In the genomic region with DNA sequence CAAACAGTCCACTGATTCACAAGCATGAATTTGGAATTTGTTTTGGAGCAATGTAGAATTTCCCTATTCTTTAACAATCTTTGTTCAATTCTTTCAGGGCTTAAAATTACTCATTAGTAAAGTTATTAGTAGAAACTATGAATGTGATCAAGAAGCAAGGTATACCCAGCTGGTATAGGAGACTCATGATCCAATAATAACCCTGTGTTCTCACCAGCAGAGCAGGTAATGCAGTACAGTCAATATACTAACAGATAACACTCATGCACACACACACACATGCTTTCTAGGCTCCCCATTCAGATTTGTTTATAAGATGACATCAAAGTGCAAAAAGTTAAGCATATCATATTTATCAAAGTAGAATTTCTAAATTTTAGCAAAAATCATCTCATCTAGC, we compare ENCODE assay signal across 16 cellular contexts.
DNase-seq lines count a peak whose midpoint lies in the region; TF ChIP-seq lines count a peak whose summit lies in the region.
"Had no signal": no experiment of that assay in that cellular context is flagged by ENCODE, and none has a peak within 500 bp of the region (broad histone marks: within the 10 kb centered on the region; RNA-seq: fewer than 3 reads in every experiment).

No MANE protein-coding gene starts in this region.

- DNase-seq in mammary epithelial cell, result peak; percentile 35
- no peak for DNase-seq in breast epithelium (ENCODE audit: low spot score in 2 of 2)
- DNase-seq in RPMI8226, result peak; percentile 19
- DNase-seq in epithelial cell of esophagus (ENCODE audit: low read depth), result peak; percentile 45
- DNase-seq in mesothelial cell of epicardium (ENCODE audit: low spot score in 2 of 2, unreplicated experiment in 2 of 2), result no peak
- DNase-seq in caudate nucleus (lab: John Stamatoyannopoulos, UW), result no peak
- no peak for DNase-seq in NCI-H345 (lab: John Stamatoyannopoulos, UW)
- no peak for DNase-seq in NCI-H2227 (lab: John Stamatoyannopoulos, UW; ENCODE audit: unreplicated experiment)
- DNase-seq: AML-193; Caco-2; CD8-positive, alpha-beta memory T cell; DND-41; GDM1; GM23248 had no signal

- no peak overlapping the region for H3K9ac ChIP-seq in mammary epithelial cell (ENCODE audit: insufficient read depth, low read length)
- H3K9ac ChIP-seq: BLaER1, GM23248 had no signal

- H3K36me3 ChIP-seq in mammary epithelial cell (ENCODE audit: insufficient read depth, low read length), result no peaks in the 10 kb centered on the region
- H3K36me3 ChIP-seq in breast epithelium, result no peaks in the 10 kb centered on the region
- H3K36me3 ChIP-seq: BLaER1 had no signal

- no peaks in the 10 kb centered on the region for H3K36me3 Mint-ChIP-seq in mesothelial cell of epicardium
- H3K36me3 Mint-ChIP-seq: CD8-positive, alpha-beta memory T cell had no signal

- no peak overlapping the region for H3K4me3 Mint-ChIP-seq in mesothelial cell of epicardium
- H3K4me3 Mint-ChIP-seq: CD8-positive, alpha-beta memory T cell had no signal

- no peak overlapping the region for H3K27ac Mint-ChIP-seq in mesothelial cell of epicardium
- H3K27ac Mint-ChIP-seq: CD8-positive, alpha-beta memory T cell had no signal

- H3K9me3 Mint-ChIP-seq in mesothelial cell of epicardium, result no peaks in the 10 kb centered on the region

- no peak for TF ChIP-seq POLR2A in breast epithelium (IDR thresholded peaks at IDR 0.05)

- H4K20me1 ChIP-seq in mammary epithelial cell (ENCODE audit: insufficient read depth, low read length), result no peaks in the 10 kb centered on the region
- H4K20me1 ChIP-seq: BLaER1 had no signal

- in situ Hi-C loops in mammary epithelial cell (cut with MboI; ENCODE audit: low sequenced_read_pairs in 2 of 2), result no loop called here

- CTCF ChIA-PET in mammary epithelial cell (lab: Charles Lee; ENCODE audit: low non-redundant PET), result no interaction called here

- H3K9me3 ChIP-seq in mammary epithelial cell (replicated peaks; ENCODE audit: insufficient read depth, low read length) (no peaks in the 10 kb centered on the region), breast epithelium (no peaks in the 10 kb centered on the region)
- H3K9me3 ChIP-seq: BLaER1, Caco-2 had no signal

- H3K4me3 ChIP-seq in mammary epithelial cell (replicated peaks in 1 of 3; ENCODE audit: insufficient read depth in 1 of 3, low read depth in 2 of 3, low read length in 3 of 3) (no peak overlapping the region), breast epithelium (no peak overlapping the region), epithelial cell of esophagus (ENCODE audit: low read length) (no peak overlapping the region)
- H3K4me3 ChIP-seq: BLaER1, GM23248 had no signal

- dilution Hi-C loops in mammary epithelial cell (cut with HindIII; ENCODE audit: low sequenced_read_pairs), result no loop called here

- H3K27ac ChIP-seq in mammary epithelial cell (ENCODE audit: insufficient read depth, low read depth, low read length), result no peak overlapping the region
- H3K27ac ChIP-seq in breast epithelium, result no peak overlapping the region
- no peak overlapping the region for H3K27ac ChIP-seq in caudate nucleus (ENCODE audit: low read depth, low read length)
- H3K27ac ChIP-seq: 22Rv1, BLaER1, GM23248 had no signal

- H3K79me2 ChIP-seq in mammary epithelial cell (ENCODE audit: insufficient read depth, low read length), result no peaks in the 10 kb centered on the region

- H3K27me3 Mint-ChIP-seq in mesothelial cell of epicardium (ENCODE audit: low read depth), result no peaks in the 10 kb centered on the region
- H3K27me3 Mint-ChIP-seq: CD8-positive, alpha-beta memory T cell had no signal

- H3K4me1 Mint-ChIP-seq in mesothelial cell of epicardium, result no peaks in the 10 kb centered on the region
- H3K4me1 Mint-ChIP-seq: CD8-positive, alpha-beta memory T cell had no signal

- no peak overlapping the region for H3K4me2 ChIP-seq in mammary epithelial cell (ENCODE audit: insufficient read depth, low read depth, low read length)
- H3K4me2 ChIP-seq: BLaER1 had no signal

- intact Hi-C loops in mammary epithelial cell (cut with micrococcal nuclease), result no loop called here
- intact Hi-C loops in breast epithelium (cut with DNase I; ENCODE audit: low total_unique reads), result no loop called here

- no peaks in the 10 kb centered on the region for H3K4me1 ChIP-seq in mammary epithelial cell (ENCODE audit: insufficient read depth, low read length)
- no peaks in the 10 kb centered on the region for H3K4me1 ChIP-seq in breast epithelium
- H3K4me1 ChIP-seq: BLaER1, Caco-2 had no signal

- BruUV-seq in mammary epithelial cell (replicated peaks; lab: Mats Ljungman, UMichigan), result no TSS peak

- TF ChIP-seq CTCF in mammary epithelial cell (conservative IDR thresholded peaks at IDR 0.05 in 1 of 2, IDR thresholded peaks at IDR 0.05 in 1 of 2; ENCODE audit: extremely low read depth in 1 of 2, insufficient read depth in 1 of 2, low read depth in 1 of 2, low read length in 2 of 2), result no peak
- TF ChIP-seq CTCF in breast epithelium (IDR thresholded peaks at IDR 0.05), result no peak
- TF ChIP-seq CTCF in epithelial cell of esophagus (IDR thresholded peaks at IDR 0.05; ENCODE audit: insufficient read depth, low read depth, low read length, missing control alignments), result no peak
- TF ChIP-seq CTCF in mesothelial cell of epicardium (IDR thresholded peaks at IDR 0.05; ENCODE audit: unreplicated experiment), result no peak

- H2AFZ ChIP-seq in mammary epithelial cell (ENCODE audit: low read depth, low read length), result no peak overlapping the region
- H2AFZ ChIP-seq: GM23248 had no signal

- H3K27me3 ChIP-seq in mammary epithelial cell (ENCODE audit: insufficient read depth, low read length) (no peaks in the 10 kb centered on the region), breast epithelium (no peaks in the 10 kb centered on the region)
- H3K27me3 ChIP-seq: BLaER1 had no signal

Comparison
In these comparisons a context has a peak if more than half of its experiments do, and no peak if none do; other contexts are left out.
1. DNase-seq: peak in mammary epithelial cell (single experiment), RPMI8226 (single experiment) and epithelial cell of esophagus (single experiment); none in breast epithelium (0 of 2), mesothelial cell of epicardium (0 of 2), caudate nucleus (0 of 61), NCI-H345 (single experiment) and NCI-H2227 (single experiment).